In genomic region chr1:204806943-204807624, GRCh38 we compare ENCODE assay signal across 8 cellular contexts.
A peak's percentile ranks its signal among the peaks of the same experiment; 100 is the strongest.
DNase-seq lines count a peak whose midpoint lies in the region; ATAC-seq and TF ChIP-seq lines count a peak whose summit lies in the region.

No MANE protein-coding gene starts in this region.

- 2% methylated on average over 22 of the region's 22 CpGs for WGBS in lung, 2 donors

- peak overlapping the region; percentile 53 for H3K27ac Mint-ChIP-seq in activated CD4-positive, alpha-beta memory T cell treated with anti-CD3 and anti-CD28 coated beads, Interleukin-2, amount 10 ng/mL, durations not matched to agents 7 days and 5 days

- peak; percentile 81 for ATAC-seq in GM19463 (IDR thresholded peaks at IDR 0.05; ENCODE audit: unreplicated experiment)
- ATAC-seq in lung (ENCODE audit: insufficient read depth, low FRiP score), result peak; percentile 93

- no peaks in the 10 kb centered on the region for H3K9me3 ChIP-seq in lung (ENCODE audit: control insufficient read depth in 2 of 2, insufficient read depth in 1 of 2, low read length in 1 of 2)

- H3K9me3 Mint-ChIP-seq in activated CD4-positive, alpha-beta memory T cell treated with anti-CD3 and anti-CD28 coated beads, Interleukin-2, amount 10 ng/mL, durations not matched to agents 7 days and 5 days, result no peaks in the 10 kb centered on the region

- POLR2A ChIA-PET in activated CD4-positive, alpha-beta memory T cell treated with anti-CD3 and anti-CD28 coated beads, Interleukin-2, amount 10 ng/mL, durations not matched to agents 7 days and 5 days (lab: Charles Lee), result interaction anchor here (0.8 to 1.5 kb wide), 5 partner anchors 15 to 292 kb away, joined by 3 to 11 read pairs (median 3); no protein-coding TSS in a partner anchor

- no peak overlapping the region for H3K27ac ChIP-seq in C4-2B
- no peak overlapping the region for H3K27ac ChIP-seq in lung (ENCODE audit: low read depth in 1 of 2, low read length in 1 of 2)

- peak; percentile 100 for TF ChIP-seq CTCF in C4-2B (conservative IDR thresholded peaks at IDR 0.05)
- TF ChIP-seq CTCF in lung (IDR thresholded peaks at IDR 0.05; ENCODE audit: control extremely low read depth, extremely low read depth), result peak; percentile 62

- DNase-seq in HK-2 (ENCODE audit: unreplicated experiment) (peak; percentile 92), NCI-H774 (lab: John Stamatoyannopoulos, UW) (peak; percentile 87), ecto neural progenitor cell (ENCODE audit: low spot score) (peak; percentile 95), lung (ENCODE audit: low spot score) (peak; percentile 81)
- peak; percentile 85 for DNase-seq in activated CD4-positive, alpha-beta memory T cell treated with anti-CD3 and anti-CD28 coated beads, Interleukin-2, amount 10 ng/mL, durations not matched to agents 7 days and 5 days
- DNase-seq in stimulated activated CD4-positive, alpha-beta T cell treated with anti-CD3 and anti-CD28 coated beads, TNF-alpha, amount 100 ng/mL, for 1 hour (ENCODE audit: low read depth in 3 of 3, low spot score in 1 of 3), result peak; percentile 54 to 77 (median 64)

- H3K27me3 Mint-ChIP-seq in activated CD4-positive, alpha-beta memory T cell treated with anti-CD3 and anti-CD28 coated beads, Interleukin-2, amount 10 ng/mL, durations not matched to agents 7 days and 5 days, result peaks cover 9% of the 10 kb centered on the region

- H3K4me1 Mint-ChIP-seq in activated CD4-positive, alpha-beta memory T cell treated with anti-CD3 and anti-CD28 coated beads, Interleukin-2, amount 10 ng/mL, durations not matched to agents 7 days and 5 days, result peaks cover 16% of the 10 kb centered on the region

- H3K4me3 Mint-ChIP-seq in activated CD4-positive, alpha-beta memory T cell treated with anti-CD3 and anti-CD28 coated beads, Interleukin-2, amount 10 ng/mL, durations not matched to agents 7 days and 5 days, result peak overlapping the region; percentile 82

- no peaks in the 10 kb centered on the region for H3K36me3 ChIP-seq in lung (ENCODE audit: control insufficient read depth in 2 of 2, insufficient read depth in 2 of 2, low read length in 2 of 2)

- no peaks in the 10 kb centered on the region for H3K4me1 ChIP-seq in lung (ENCODE audit: control insufficient read depth in 2 of 2, insufficient read depth in 2 of 2, low read length in 2 of 2)

- H3K27me3 ChIP-seq in lung (ENCODE audit: control insufficient read depth, insufficient read depth), result no peaks in the 10 kb centered on the region

- CTCF ChIA-PET in activated CD4-positive, alpha-beta memory T cell treated with anti-CD3 and anti-CD28 coated beads, Interleukin-2, amount 10 ng/mL, durations not matched to agents 7 days and 5 days (lab: Charles Lee), result interaction anchor here (0.6 to 5.0 kb wide), 109 partner anchors 8 to 686 kb away, joined by 3 to 144 read pairs (median 4); partner anchors contain the start of genes MDM4 and PIK3C2B

- no peaks in the 10 kb centered on the region for H3K36me3 Mint-ChIP-seq in activated CD4-positive, alpha-beta memory T cell treated with anti-CD3 and anti-CD28 coated beads, Interleukin-2, amount 10 ng/mL, durations not matched to agents 7 days and 5 days (ENCODE audit: low read depth)

- H3K4me3 ChIP-seq in lung, result no peak overlapping the region
